ENCODE assay signal across 18 cellular contexts in the genomic region with DNA sequence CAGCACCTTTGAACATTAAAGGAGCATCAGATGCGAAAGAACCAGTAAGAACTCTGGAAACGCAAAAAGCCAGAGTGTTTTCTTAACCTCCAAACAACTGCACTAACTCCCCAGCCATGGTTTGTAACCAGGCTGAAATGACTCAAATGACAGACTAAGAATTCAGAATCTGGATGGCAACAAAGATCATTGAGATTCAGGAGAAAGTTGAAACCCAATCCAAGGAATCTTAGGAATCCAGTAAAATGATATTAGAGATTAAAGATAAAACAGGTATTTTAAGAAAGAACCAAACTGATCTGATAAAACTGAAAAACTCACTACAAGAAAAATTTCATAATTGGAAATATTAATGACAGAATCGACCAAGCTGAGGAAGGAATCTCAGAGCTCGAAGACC.
DNase-seq lines count a peak whose midpoint lies in the region; ATAC-seq, FAIRE-seq and TF ChIP-seq lines count a peak whose summit lies in the region.
"Had no signal": no experiment of that assay in that cellular context is flagged by ENCODE, and none has a peak within 500 bp of the region (broad histone marks: within the 10 kb centered on the region; RNA-seq: fewer than 3 reads in every experiment).

No MANE protein-coding gene starts in this region.

- peaks cover 38% of the 10 kb centered on the region for H3K36me3 Mint-ChIP-seq in nephron progenitor cell (ENCODE audit: low read depth)
- H3K36me3 Mint-ChIP-seq in CD4-positive, alpha-beta memory T cell = peaks cover 42 to 49% of the 10 kb centered on the region in 2 donors

- H3K14ac ChIP-seq in mesenchymal stem cell (ENCODE audit: low read length in 2 of 2) = no peak overlapping the region

- H3K4me2 ChIP-seq in mesenchymal stem cell (ENCODE audit: low read length, poor library complexity, severe bottlenecking) = no peak overlapping the region

- H3K27me3 ChIP-seq in CD4-positive, alpha-beta memory T cell (ENCODE audit: insufficient read depth, low read length) = no peaks in the 10 kb centered on the region
- H3K27me3 ChIP-seq in mesenchymal stem cell (ENCODE audit: control insufficient read depth in 1 of 2, insufficient read depth in 1 of 2, low read length in 2 of 2) (no peaks in the 10 kb centered on the region), BE2C (no peaks in the 10 kb centered on the region)

- TF ChIP-seq CTCF in nephron progenitor cell (IDR thresholded peaks at IDR 0.05) (no peak), BE2C (IDR thresholded peaks at IDR 0.05; ENCODE audit: low read depth, low read length) (no peak)

- peak overlapping the region; percentile 78 for H3K27ac Mint-ChIP-seq in nephron progenitor cell
- no peak overlapping the region for H3K27ac Mint-ChIP-seq in CD4-positive, alpha-beta memory T cell
- H3K27ac Mint-ChIP-seq: B cell; CD8-positive, alpha-beta T cell had no signal

- H3K4ac ChIP-seq in mesenchymal stem cell (ENCODE audit: low read depth in 1 of 2, low read length in 2 of 2) = no peak overlapping the region

- H2AFZ ChIP-seq in mesenchymal stem cell (ENCODE audit: low read depth, low read length) = no peak overlapping the region
- H2AFZ ChIP-seq: GM23248 had no signal

- H3K27me3 Mint-ChIP-seq in nephron progenitor cell (ENCODE audit: low read depth, poor library complexity) = no peaks in the 10 kb centered on the region
- no peaks in the 10 kb centered on the region for H3K27me3 Mint-ChIP-seq in CD4-positive, alpha-beta memory T cell
- H3K27me3 Mint-ChIP-seq: B cell had no signal

- H2BK120ac ChIP-seq in mesenchymal stem cell (ENCODE audit: low read depth, low read length) = no peak overlapping the region

- no peak overlapping the region for H2BK5ac ChIP-seq in mesenchymal stem cell (ENCODE audit: low read depth, low read length, poor library complexity, severe bottlenecking)

- no peak overlapping the region for H2BK15ac ChIP-seq in mesenchymal stem cell (ENCODE audit: low read depth, poor library complexity, severe bottlenecking)

- no peak overlapping the region for H3K27ac ChIP-seq in CD4-positive, alpha-beta memory T cell (ENCODE audit: low read depth, low read length)
- H3K27ac ChIP-seq in mesenchymal stem cell (ENCODE audit: low read length, poor library complexity, severe bottlenecking) = no peak overlapping the region
- H3K27ac ChIP-seq: C4-2B, GM23248 had no signal

- DNase-seq in EH (ENCODE audit: low read depth) (peak; percentile 15), HTR-8/SVneo (ENCODE audit: insufficient read length, low spot score) (peak; percentile 12), nephron progenitor cell (no peak), mesenchymal stem cell (no peak), BE2C (no peak)
- DNase-seq in CD4-positive, alpha-beta memory T cell = no peak
- DNase-seq in activated T-cell treated with anti-CD3 and anti-CD28 coated beads, Interleukin-2, amount 50 U/mL, for 1 hour = no peak
- DNase-seq: CD8-positive, alpha-beta T cell; COR-L47; DMS153; DND-41; GM23248 had no signal

- H4K8ac ChIP-seq in mesenchymal stem cell (ENCODE audit: low read length) = no peak overlapping the region

- H3K18ac ChIP-seq in mesenchymal stem cell (ENCODE audit: low read depth in 1 of 2, low read length in 2 of 2) = no peak overlapping the region

- intact Hi-C loops in CD4-positive, alpha-beta memory T cell (cut with micrococcal nuclease) = no loop called here

- POLR2A ChIA-PET in CD4-positive, alpha-beta memory T cell (lab: Charles Lee; ENCODE audit: partially characterized antibody) = no interaction called here

- no peak overlapping the region for H2AK5ac ChIP-seq in mesenchymal stem cell (ENCODE audit: low read length, severe bottlenecking)

- H3K36me3 ChIP-seq in CD4-positive, alpha-beta memory T cell (ENCODE audit: insufficient read depth, low read length) = no peaks in the 10 kb centered on the region
- peaks cover 0 to 22% of the 10 kb centered on the region in 2 experiments for H3K36me3 ChIP-seq in mesenchymal stem cell (ENCODE audit: control insufficient read depth in 1 of 2, insufficient read depth in 2 of 2, low read depth in 1 of 2, low read length in 2 of 2)
- no peaks in the 10 kb centered on the region for H3K36me3 ChIP-seq in BE2C

- peaks cover 17% of the 10 kb centered on the region for H3K4me1 Mint-ChIP-seq in nephron progenitor cell
- peaks cover 3 to 10% (median 5%) of the 10 kb centered on the region in 4 donors for H3K4me1 Mint-ChIP-seq in CD4-positive, alpha-beta memory T cell
- H3K4me1 Mint-ChIP-seq: B cell had no signal

- H4K91ac ChIP-seq in mesenchymal stem cell (ENCODE audit: low read length) = no peak overlapping the region

- no peaks in the 10 kb centered on the region for H3K9me3 ChIP-seq in CD4-positive, alpha-beta memory T cell (ENCODE audit: control insufficient read depth in 1 of 2, low read length in 2 of 2)
- H3K9me3 ChIP-seq in mesenchymal stem cell (ENCODE audit: control insufficient read depth, low read length) (no peaks in the 10 kb centered on the region), BE2C (no peaks in the 10 kb centered on the region; the same call in 1 of the 2 replicates)

- no peak overlapping the region for H2BK12ac ChIP-seq in mesenchymal stem cell (ENCODE audit: low read length in 2 of 2)

- H3K4me3 Mint-ChIP-seq in nephron progenitor cell = no peak overlapping the region
- no peak overlapping the region for H3K4me3 Mint-ChIP-seq in CD4-positive, alpha-beta memory T cell
- H3K4me3 Mint-ChIP-seq: B cell; CD8-positive, alpha-beta T cell had no signal

- FAIRE-seq in HTR-8/SVneo (lab: Jason Lieb, UNC) = no peak
- FAIRE-seq: D721Med, GM18507, H54 had no signal

- CTCF ChIA-PET in CD4-positive, alpha-beta memory T cell (lab: Charles Lee; ENCODE audit: partially characterized antibody) = no interaction called here

- H3K79me1 ChIP-seq in mesenchymal stem cell (replicated peaks; ENCODE audit: low read length, poor library complexity, severe bottlenecking) = no peaks in the 10 kb centered on the region

- no peak overlapping the region for H3K4me3 ChIP-seq in CD4-positive, alpha-beta memory T cell (ENCODE audit: low read length in 2 of 2)
- H3K4me3 ChIP-seq in mesenchymal stem cell (ENCODE audit: insufficient read depth in 1 of 2, low read depth in 1 of 2, low read length in 2 of 2) = no peak overlapping the region
- H3K4me3 ChIP-seq in BE2C (ENCODE audit: low read depth, low read length) = no peak overlapping the region
- H3K4me3 ChIP-seq: GM23248 had no signal

- ATAC-seq in SK-N-SH treated with all-trans-retinoic acid at 6 μM for 48 hours = peak; percentile 76
- ATAC-seq: CD8-positive, alpha-beta T cell had no signal

- H3K23ac ChIP-seq in mesenchymal stem cell (ENCODE audit: low read length in 2 of 2) = no peak overlapping the region

- peaks cover 4% of the 10 kb centered on the region for H3K9me3 Mint-ChIP-seq in nephron progenitor cell
- no peaks in the 10 kb centered on the region for H3K9me3 Mint-ChIP-seq in CD4-positive, alpha-beta memory T cell
- H3K9me3 Mint-ChIP-seq: CD8-positive, alpha-beta T cell had no signal

- no peak overlapping the region for H3K9ac ChIP-seq in mesenchymal stem cell (ENCODE audit: low read length)
- H3K9ac ChIP-seq: GM23248 had no signal

- peaks cover 10% of the 10 kb centered on the region for H3K4me1 ChIP-seq in CD4-positive, alpha-beta memory T cell (ENCODE audit: insufficient read depth, low read length)
- no peaks in the 10 kb centered on the region for H3K4me1 ChIP-seq in mesenchymal stem cell (ENCODE audit: control insufficient read depth, insufficient read depth, low read depth, low read length)
- H3K4me1 ChIP-seq in BE2C = no peaks in the 10 kb centered on the region

- 100% methylated on average over 2 of the region's 4 CpGs for WGBS in mesenchymal stem cell

TF ChIP-seq in SK-N-SH treated with all-trans-retinoic acid at 6 μM for 48 hours, 23 proteins besides CTCF, POLR2A, EP300 and RAD21:
- TF ChIP-seq ZNF8 (CRISPR knock-in tag; IDR thresholded peaks at IDR 0.05) = no peak
- no peak for TF ChIP-seq CSDC2 (CRISPR knock-in tag; IDR thresholded peaks at IDR 0.05)
- peak; percentile 60 for TF ChIP-seq ISL1 (CRISPR knock-in tag; IDR thresholded peaks at IDR 0.05)
- no peak for TF ChIP-seq ZFP3 (CRISPR knock-in tag; IDR thresholded peaks at IDR 0.05)

Comparison
In these comparisons a context has a peak if more than half of its experiments do, and no peak if none do; other contexts are left out.
1. DNase-seq: peak in EH (single experiment) and HTR-8/SVneo (single experiment); none in nephron progenitor cell (single experiment), CD4-positive, alpha-beta memory T cell (0 of 5), mesenchymal stem cell (single experiment), BE2C (single experiment) and activated T-cell treated with anti-CD3 and anti-CD28 coated beads, Interleukin-2, amount 50 U/mL, for 1 hour (single experiment).